ENCODE assay signal across 19 cellular contexts in genomic region chr22:30869996-30870395, GRCh38.
"Had no signal": no experiment of that assay in that cellular context is flagged by ENCODE, and none has a peak within 500 bp of the region (broad histone marks: within the 10 kb centered on the region; RNA-seq: fewer than 3 reads in every experiment).

No MANE protein-coding gene starts in this region.

- H3K9me3 ChIP-seq: body of pancreas, esophagus muscularis mucosa, upper lobe of left lung had no signal

- H3K36me3 ChIP-seq: neural progenitor cell, upper lobe of left lung, WERI-Rb-1 had no signal

- H3K27me3 ChIP-seq: body of pancreas, esophagus muscularis mucosa, neural progenitor cell, upper lobe of left lung had no signal

- H3K9ac ChIP-seq: neural progenitor cell had no signal

- DNase-seq: activated CD4-positive, alpha-beta T cell treated with anti-CD3 and anti-CD28 coated beads for 4 hours; activated CD8-positive, alpha-beta memory T cell treated with anti-CD3 and anti-CD28 coated beads, Interleukin-2, amount 50 U/mL, for 4 hours; activated CD8-positive, alpha-beta T cell treated with anti-CD3 and anti-CD28 coated beads for 36 hours; activated naive CD4-positive, alpha-beta T cell treated with anti-CD3 and anti-CD28 coated beads, Interleukin-2, amount 10 ng/mL, durations not matched to agents 7 days and 5 days; stimulated activated CD4-positive, alpha-beta T cell treated with anti-CD3 and anti-CD28 coated beads, Interleukin-1b, Interleukin-23, amount 100 ng/mL, for 48 hours; substantia nigra; T-helper 1 cell; upper lobe of left lung; WERI-Rb-1 had no signal

- H2AFZ ChIP-seq: neural progenitor cell had no signal

- H3K36me3 Mint-ChIP-seq: activated naive CD4-positive, alpha-beta T cell treated with anti-CD3 and anti-CD28 coated beads, Interleukin-2, amount 10 ng/mL, durations not matched to agents 7 days and 5 days; mesothelial cell of epicardium; neural progenitor cell; stimulated activated memory B cell treated with anti-CD40 and anti-IgM and Interleukin-4, amounts not matched to agents 10 μg/mL and 1 μg/mL and 100 μg/mL, for 72 hours had no signal

- H3K4me1 ChIP-seq: body of pancreas, esophagus muscularis mucosa, neural progenitor cell, upper lobe of left lung had no signal

- H3K27ac Mint-ChIP-seq: activated CD8-positive, alpha-beta T cell treated with anti-CD3 and anti-CD28 coated beads for 36 hours; activated naive CD4-positive, alpha-beta T cell treated with anti-CD3 and anti-CD28 coated beads, Interleukin-2, amount 10 ng/mL, durations not matched to agents 7 days and 5 days; activated T-helper 1 cell treated with anti-CD3 and anti-CD28 coated beads, Interleukin-12 subunit alpha, Interleukin-12 subunit beta, Interleukin-2, Interleukin-4 antibody, amounts not matched to agents 30 ng/mL and 10 ng/mL and 1 ng/mL, durations not matched to agents 14 hours and 24 hours and 36 hours; dendritic cell treated with granulocyte-macrophage colony-stimulating factor and Interleukin-4, amounts not matched to agents 40 ng/mL and 50 ng/mL, for 4 days; mesothelial cell of epicardium; neural progenitor cell; stimulated activated memory B cell treated with anti-CD40 and anti-IgM and Interleukin-4, amounts not matched to agents 10 μg/mL and 1 μg/mL and 100 μg/mL, for 72 hours had no signal

- H3K4me3 ChIP-seq: body of pancreas, esophagus muscularis mucosa, neural progenitor cell, upper lobe of left lung had no signal

- H3K27me3 Mint-ChIP-seq: activated CD8-positive, alpha-beta T cell treated with anti-CD3 and anti-CD28 coated beads for 36 hours; activated naive CD4-positive, alpha-beta T cell treated with anti-CD3 and anti-CD28 coated beads, Interleukin-2, amount 10 ng/mL, durations not matched to agents 7 days and 5 days; central memory CD8-positive, alpha-beta T cell; dendritic cell treated with granulocyte-macrophage colony-stimulating factor and Interleukin-4, amounts not matched to agents 40 ng/mL and 50 ng/mL, for 4 days; stimulated activated memory B cell treated with anti-CD40 and anti-IgM and Interleukin-4, amounts not matched to agents 10 μg/mL and 1 μg/mL and 100 μg/mL, for 72 hours had no signal

- H3K9me3 Mint-ChIP-seq: activated CD8-positive, alpha-beta T cell treated with anti-CD3 and anti-CD28 coated beads for 36 hours; activated naive CD4-positive, alpha-beta T cell treated with anti-CD3 and anti-CD28 coated beads, Interleukin-2, amount 10 ng/mL, durations not matched to agents 7 days and 5 days; activated T-helper 1 cell treated with anti-CD3 and anti-CD28 coated beads, Interleukin-12 subunit alpha, Interleukin-12 subunit beta, Interleukin-2, Interleukin-4 antibody, amounts not matched to agents 30 ng/mL and 10 ng/mL and 1 ng/mL, durations not matched to agents 14 hours and 24 hours and 36 hours; central memory CD8-positive, alpha-beta T cell; dendritic cell treated with granulocyte-macrophage colony-stimulating factor and Interleukin-4, amounts not matched to agents 40 ng/mL and 50 ng/mL, for 4 days; mesothelial cell of epicardium; neural progenitor cell; stimulated activated memory B cell treated with anti-CD40 and anti-IgM and Interleukin-4, amounts not matched to agents 10 μg/mL and 1 μg/mL and 100 μg/mL, for 72 hours had no signal

- H3K4me3 Mint-ChIP-seq: activated CD8-positive, alpha-beta T cell treated with anti-CD3 and anti-CD28 coated beads for 36 hours; activated naive CD4-positive, alpha-beta T cell treated with anti-CD3 and anti-CD28 coated beads, Interleukin-2, amount 10 ng/mL, durations not matched to agents 7 days and 5 days; activated T-helper 1 cell treated with anti-CD3 and anti-CD28 coated beads, Interleukin-12 subunit alpha, Interleukin-12 subunit beta, Interleukin-2, Interleukin-4 antibody, amounts not matched to agents 30 ng/mL and 10 ng/mL and 1 ng/mL, durations not matched to agents 14 hours and 24 hours and 36 hours; central memory CD8-positive, alpha-beta T cell; dendritic cell treated with granulocyte-macrophage colony-stimulating factor and Interleukin-4, amounts not matched to agents 40 ng/mL and 50 ng/mL, for 4 days; mesothelial cell of epicardium; neural progenitor cell; stimulated activated memory B cell treated with anti-CD40 and anti-IgM and Interleukin-4, amounts not matched to agents 10 μg/mL and 1 μg/mL and 100 μg/mL, for 72 hours had no signal

- H3K4me2 ChIP-seq: neural progenitor cell had no signal

- H3K27ac ChIP-seq: body of pancreas, esophagus muscularis mucosa, neural progenitor cell, upper lobe of left lung, WERI-Rb-1 had no signal

- H3K4me1 Mint-ChIP-seq: activated naive CD4-positive, alpha-beta T cell treated with anti-CD3 and anti-CD28 coated beads, Interleukin-2, amount 10 ng/mL, durations not matched to agents 7 days and 5 days; central memory CD8-positive, alpha-beta T cell; stimulated activated memory B cell treated with anti-CD40 and anti-IgM and Interleukin-4, amounts not matched to agents 10 μg/mL and 1 μg/mL and 100 μg/mL, for 72 hours had no signal

- ATAC-seq: activated CD8-positive, alpha-beta T cell treated with anti-CD3 and anti-CD28 coated beads for 36 hours; body of pancreas; left lobe of liver; right cardiac atrium; stimulated activated memory B cell treated with anti-CD40 and anti-IgM and Interleukin-4, amounts not matched to agents 10 μg/mL and 1 μg/mL and 100 μg/mL, for 72 hours had no signal
